ENCODE assay signal across 13 cellular contexts in genomic region chr22:46596032-46596441, GRCh38. TPM values are rescaled to one million over a fixed set of nuclear protein-coding genes. Genes with fewer than 3 reads are reported as not detected.
DNase-seq lines count a peak whose midpoint lies in the region; ATAC-seq and TF ChIP-seq lines count a peak whose summit lies in the region.
"Had no signal": no experiment of that assay in that cellular context is flagged by ENCODE, and none has a peak within 500 bp of the region (broad histone marks: within the 10 kb centered on the region; RNA-seq: fewer than 3 reads in every experiment).

No MANE protein-coding gene starts in this region.

- no peaks in the 10 kb centered on the region for H3K27me3 ChIP-seq in transverse colon

- H3K4me1 ChIP-seq in mucosa of descending colon (ENCODE audit: low read depth) (peaks cover 33% of the 10 kb centered on the region), transverse colon (peaks cover 15 to 58% (median 16%) of the 10 kb centered on the region in 4 donors)

- TF ChIP-seq POLR2A in transverse colon (IDR thresholded peaks at IDR 0.05) = no peak

- in situ Hi-C loops in transverse colon (cut with MboI; ENCODE audit: low pct_ligation_motif_present in 1 of 4, low pct_unique_long_range_greater_than_20kb in 1 of 4, low sequenced_read_pairs in 3 of 4) = no loop called here

- TF ChIP-seq EP300 in transverse colon (IDR thresholded peaks at IDR 0.05; ENCODE audit: low read depth) = no peak

- H3K9me3 ChIP-seq in mucosa of descending colon (no peaks in the 10 kb centered on the region), transverse colon (no peaks in the 10 kb centered on the region)

- TF ChIP-seq CTCF in epithelial cell of proximal tubule (conservative IDR thresholded peaks at IDR 0.05; ENCODE audit: low read depth, low read length) (no peak), mucosa of descending colon (IDR thresholded peaks at IDR 0.05) (no peak), transverse colon (IDR thresholded peaks at IDR 0.05) (no peak)

- WGBS in transverse colon (ENCODE audit: low coverage in 1 of 2), 2 donors = 76% methylated on average over 10 of the region's 10 CpGs; no CpG with 5 or more reads in 1 of the 2 donors

- peak overlapping the region; percentile 54 to 81 (median 68) for H3K27ac ChIP-seq in transverse colon
- H3K27ac ChIP-seq: SK-N-MC had no signal

- ATAC-seq in mucosa of descending colon = no peak

- intact Hi-C loops in mucosa of descending colon (cut with DNase I, micrococcal nuclease) = no loop called here
- intact Hi-C loops in transverse colon (cut with DNase I; ENCODE audit: low total_unique reads) = no loop called here

- H3K36me3 ChIP-seq in mucosa of descending colon (ENCODE audit: low read depth) (no peaks in the 10 kb centered on the region), transverse colon (no peaks in the 10 kb centered on the region)

- H3K4me3 ChIP-seq in epithelial cell of proximal tubule (ENCODE audit: low read depth, low read length) (no peak overlapping the region), mucosa of descending colon (no peak overlapping the region), transverse colon (no peak overlapping the region)
- H3K4me3 ChIP-seq: SK-N-MC had no signal

- DNase-seq in HT-29 (ENCODE audit: low spot score) (peak; percentile 11), epithelial cell of proximal tubule (ENCODE audit: low read depth) (peak; percentile 63), mucosa of descending colon (peak in 2 of 3 donors; percentile 26 to 36), transverse colon (no peak), mesenteric fat pad (ENCODE audit: low spot score) (no peak), NCI-H748 (lab: John Stamatoyannopoulos, UW; ENCODE audit: unreplicated experiment) (no peak)
- no peak for DNase-seq in activated CD4-positive, CD25-positive, alpha-beta regulatory T cell treated with anti-CD3 and anti-CD28 coated beads, Interleukin-2, amount 50 U/mL, for 72 hours
- DNase-seq: activated CD4-positive, alpha-beta T cell treated with anti-CD3 and anti-CD28 coated beads, Interleukin-2, amount 50 U/mL, for 48 hours; activated gamma-delta T cell treated with Interleukin-2 at 50 U/mL for 16 hours; central memory CD4-positive, alpha-beta T cell; NCI-H1436; NCI-H69 had no signal

RNA-seq across cellular contexts. Expression of gene GRAMD4, which starts 24.1 kb away (rescaled TPM):
- total RNA-seq in HT-29 (2014; rRNA removed; shearing (Covaris generic)) = 22.5 and 26.7 TPM in 2 replicates
- 30.2 and 36.8 TPM in 2 replicates for total RNA-seq in epithelial cell of proximal tubule
- total RNA-seq in mucosa of descending colon = 100 to 1,000 TPM; 114 to 203 (median 197) TPM
- 100 to 1,000 TPM; 146 to 981 (median 258) TPM for total RNA-seq in transverse colon
- 37.8 TPM for total RNA-seq in mesenteric fat pad

RNA-seq across cellular contexts. Expression of gene CELSR1, which starts 58.6 kb away (rescaled TPM):
- total RNA-seq in HT-29 (2014; rRNA removed; shearing (Covaris generic)) = 6.8 and 12.4 TPM in 2 replicates
- total RNA-seq in epithelial cell of proximal tubule (33.7 and 85.0 TPM in 2 replicates), mucosa of descending colon (1 to 10 TPM; 1.9 to 4.2 (median 2.5) TPM), transverse colon (1 to 10 TPM in 2 of 4 donors, under 1 TPM in 2; 0.96 to 2.5 (median 1.4) TPM), mesenteric fat pad (1.8 TPM)

Comparison
In these comparisons a context has a peak if more than half of its experiments do, and no peak if none do; other contexts are left out.
1. DNase-seq: peak in HT-29 (single experiment), epithelial cell of proximal tubule (single experiment) and mucosa of descending colon (2 of 3); none in transverse colon (single experiment), mesenteric fat pad (single experiment), NCI-H748 (single experiment) and activated CD4-positive, CD25-positive, alpha-beta regulatory T cell treated with anti-CD3 and anti-CD28 coated beads, Interleukin-2, amount 50 U/mL, for 72 hours (single experiment).